20 cellular contexts compared by ENCODE assay signal in genomic region chr19:13717194-13717643, GRCh38. TPM values are rescaled to one million over a fixed set of nuclear protein-coding genes. Genes with fewer than 3 reads are reported as not detected.
DNase-seq lines count a peak whose midpoint lies in the region; ATAC-seq, FAIRE-seq and TF ChIP-seq lines count a peak whose summit lies in the region.
"Had no signal": no experiment of that assay in that cellular context is flagged by ENCODE, and none has a peak within 500 bp of the region (broad histone marks: within the 10 kb centered on the region; RNA-seq: fewer than 3 reads in every experiment).

No MANE protein-coding gene starts in this region.

- H3K79me2 ChIP-seq in K562 (ENCODE audit: control insufficient read depth, insufficient read depth, low read length), result no peaks in the 10 kb centered on the region

- POLR2A ChIA-PET in K562 (lab: Yijun Ruan, JAX), result interaction anchor here (0.7 to 1.5 kb wide), 4 partner anchors 15 to 136 kb away, joined by 3 to 9 read pairs (median 3); a partner anchor contains a TSS
- POLR2A ChIA-PET in CD4-positive, alpha-beta memory T cell (lab: Charles Lee; ENCODE audit: partially characterized antibody), result no interaction called here

- no peak overlapping the region for H3K27ac ChIP-seq in K562 (ENCODE audit: extremely low read depth, low read depth, low read length)
- H3K27ac ChIP-seq in CD4-positive, alpha-beta memory T cell (ENCODE audit: low read depth, low read length), result no peak overlapping the region

- in situ Hi-C loops in K562 (cut with MboI), result no loop called here

- H3K9ac ChIP-seq in K562 (ENCODE audit: insufficient read depth in 1 of 2, low read depth in 2 of 2, low read length in 2 of 2), result no peak overlapping the region

- TF ChIP-seq RAD21 in K562 (CRISPR knock-in tag; conservative IDR thresholded peaks at IDR 0.05 in 1 of 2, IDR thresholded peaks at IDR 0.05 in 1 of 2), result peak in 1 of 2 experiments; percentile 38; a peak in 2 of 4 replicates

- peaks cover 11 to 19% of the 10 kb centered on the region in 2 donors for H3K27me3 Mint-ChIP-seq in CD4-positive, alpha-beta memory T cell

- H3K9me3 ChIP-seq in K562 (replicated peaks; ENCODE audit: control insufficient read depth, insufficient read depth, low read depth, low read length), result no peaks in the 10 kb centered on the region
- no peaks in the 10 kb centered on the region for H3K9me3 ChIP-seq in CD4-positive, alpha-beta memory T cell (ENCODE audit: control insufficient read depth in 1 of 2, low read length in 2 of 2)

- no peak overlapping the region for H3K27ac Mint-ChIP-seq in CD4-positive, alpha-beta memory T cell
- H3K27ac Mint-ChIP-seq: CD8-positive, alpha-beta memory T cell; naive B cell had no signal

- H3K36me3 ChIP-seq in K562 (ENCODE audit: control insufficient read depth, insufficient read depth, low read length), result no peaks in the 10 kb centered on the region
- no peaks in the 10 kb centered on the region for H3K36me3 ChIP-seq in CD4-positive, alpha-beta memory T cell (ENCODE audit: insufficient read depth, low read length)

- H3K36me3 Mint-ChIP-seq in CD4-positive, alpha-beta memory T cell, result peaks cover 0 to 7% of the 10 kb centered on the region in 2 donors

- no peak overlapping the region for H2AFZ ChIP-seq in K562 (ENCODE audit: low read depth, low read length)

- peaks cover 9 to 22% of the 10 kb centered on the region in 2 experiments; a peak in 3 of 5 replicates for H3K27me3 ChIP-seq in K562 (ENCODE audit: control insufficient read depth in 2 of 2, insufficient read depth in 2 of 2, low read length in 2 of 2)
- no peaks in the 10 kb centered on the region for H3K27me3 ChIP-seq in CD4-positive, alpha-beta memory T cell (ENCODE audit: insufficient read depth, low read length)

- H3K4me3 Mint-ChIP-seq in CD4-positive, alpha-beta memory T cell, result no peak overlapping the region
- H3K4me3 Mint-ChIP-seq: CD8-positive, alpha-beta memory T cell; central memory CD8-positive, alpha-beta T cell had no signal

- peak; percentile 81 for TF ChIP-seq EP300 in K562 (IDR thresholded peaks at IDR 0.05; ENCODE audit: low read length)

- peak; percentile 22 to 27 (median 23); a peak in 2 of 6 replicates for TF ChIP-seq CTCF in K562 (IDR thresholded peaks at IDR 0.05 in 2 of 3, conservative IDR thresholded peaks at IDR 0.05 in 1 of 3; ENCODE audit: insufficient read depth in 2 of 3, low read depth in 1 of 3, low read length in 3 of 3)

- peaks cover 0 to 15% (median 8%) of the 10 kb centered on the region in 8 donors for H3K9me3 Mint-ChIP-seq in CD4-positive, alpha-beta memory T cell
- H3K9me3 Mint-ChIP-seq: central memory CD8-positive, alpha-beta T cell had no signal

- peak; percentile 98 for ATAC-seq in K562

- no peaks in the 10 kb centered on the region for H3K9me1 ChIP-seq in K562 (ENCODE audit: control insufficient read depth, insufficient read depth, low read length)

- no peaks in the 10 kb centered on the region for H3K4me1 Mint-ChIP-seq in CD4-positive, alpha-beta memory T cell
- H3K4me1 Mint-ChIP-seq: CD8-positive, alpha-beta memory T cell; central memory CD8-positive, alpha-beta T cell had no signal

- no peak overlapping the region for H3K4me3 ChIP-seq in K562
- H3K4me3 ChIP-seq in CD4-positive, alpha-beta memory T cell (ENCODE audit: low read length in 2 of 2), result no peak overlapping the region

- BruUV-seq in K562 (replicated peaks; lab: Mats Ljungman, UMichigan), result no TSS peak

- 2% methylated on average over 8 of the region's 8 CpGs for WGBS in K562 (ENCODE audit: insufficient coverage, low coverage, missing lambda C conversion rate)

- peak; percentile 88 for FAIRE-seq in K562 (lab: Jason Lieb, UNC)
- FAIRE-seq: H1, islet of Langerhans, urothelium cell line had no signal

- DNase-seq in CMK (ENCODE audit: low read depth) (peak; percentile 65), HUDEP-2 (lab: John Stamatoyannopoulos, UW; ENCODE audit: unreplicated experiment in 76 of 76) (peak in 72 of 76 experiments; percentile 25 to 91 (median 72)), OCI-M1 (lab: John Stamatoyannopoulos, UW) (peak; percentile 100), K562 (ENCODE audit: extremely low read depth in 1 of 4, low spot score in 3 of 4) (peak; percentile 68 to 87 (median 79)), C1 segment of cervical spinal cord (lab: John Stamatoyannopoulos, UW) (no peak), activated T-cell treated with anti-CD3 and anti-CD28 coated beads for 4 hours (no peak)
- no peak for DNase-seq in effector CD4-positive, alpha-beta T cell
- DNase-seq in CD4-positive, alpha-beta memory T cell, result no peak
- DNase-seq: activated CD4-positive, alpha-beta T cell treated with anti-CD3 and anti-CD28 coated beads for 4 hours; activated effector memory CD4-positive, alpha-beta T cell treated with anti-CD3 and anti-CD28 coated beads, Interleukin-2, amount 50 U/mL, for 16 hours; amygdala; CD8-positive, alpha-beta memory T cell; naive B cell; NCI-H1048; SIG-M5; stimulated activated CD4-positive, alpha-beta T cell treated with anti-CD3 and anti-CD28 coated beads, Interleukin-2, amount 100 ng/mL, for 48 hours had no signal

- TF ChIP-seq POLR2A in K562 (conservative IDR thresholded peaks at IDR 0.05), result no peak

- no peaks in the 10 kb centered on the region for H4K20me1 ChIP-seq in K562 (replicated peaks; ENCODE audit: control insufficient read depth, insufficient read depth, low read length)

- intact Hi-C loops in K562 (cut with micrococcal nuclease), result no loop called here
- intact Hi-C loops in CD4-positive, alpha-beta memory T cell (cut with micrococcal nuclease), result no loop called here

- 0 out of 2 replicates have a peak overlapping the region, but pooled peaks have one; percentile 5 for H3K4me2 ChIP-seq in K562 (ENCODE audit: insufficient read depth, low read length)

- CTCF ChIA-PET in K562 (lab: Yijun Ruan, JAX; ENCODE audit: low intra/inter-chr PET ratio), result interaction anchor here (0.6 to 3.8 kb wide), 3 partner anchors 119 to 1012 kb away, joined by 3 to 15 read pairs (median 4); no protein-coding TSS in a partner anchor
- CTCF ChIA-PET in CD4-positive, alpha-beta memory T cell (lab: Charles Lee; ENCODE audit: partially characterized antibody), result no interaction called here

- peaks cover 7 to 9% of the 10 kb centered on the region in 2 experiments; a peak in 3 of 5 replicates for H3K4me1 ChIP-seq in K562 (replicated peaks in 1 of 2; ENCODE audit: control insufficient read depth in 2 of 2, insufficient read depth in 2 of 2, low read length in 2 of 2)
- H3K4me1 ChIP-seq in CD4-positive, alpha-beta memory T cell (ENCODE audit: insufficient read depth, low read length), result no peaks in the 10 kb centered on the region

TF ChIP-seq in K562, 482 proteins besides CTCF, POLR2A, EP300 and RAD21 (continues in another document):
- TF ChIP-seq BCL6 (CRISPR knock-in tag; IDR thresholded peaks at IDR 0.05) (no peak), ZNF146 (CRISPR knock-in tag; IDR thresholded peaks at IDR 0.05; ENCODE audit: unreplicated experiment) (no peak), CBFA2T2 (conservative IDR thresholded peaks at IDR 0.05) (peak; percentile 91), PCBP1 (IDR thresholded peaks at IDR 0.05; ENCODE audit: low read depth, low read length, poor library complexity, severe bottlenecking) (no peak), CXXC5 (CRISPR knock-in tag; IDR thresholded peaks at IDR 0.05) (peak; percentile 76), ZNF384 (IDR thresholded peaks at IDR 0.05; ENCODE audit: low read depth, low read length) (peak; percentile 77)

RNA-seq across cellular contexts. Expression of gene MRI1, which starts 47.1 kb away (rescaled TPM):
- total RNA-seq in K562 (2011; cell fraction: chromatin; rRNA removed; ENCODE audit: low replicate concordance), result 17.4 and 51.8 TPM in 2 replicates
- 53.4 and 56.5 TPM in 2 replicates for total RNA-seq in K562 (2011; cell fraction: nucleolus; rRNA removed)
- 27.6 and 32.3 TPM in 2 replicates for total RNA-seq in K562 (2011; cell fraction: nucleoplasm; rRNA removed)
- total RNA-seq in K562 (2014; rRNA removed), result 57.4 and 68.7 TPM in 2 replicates
- 13.3 and 15.8 TPM in 2 replicates for total RNA-seq in K562 (2014; rRNA removed; fragmentation: Illumina TruSeq; extraction: Trizol)
- total RNA-seq in K562 (2015; rRNA removed; fragmentation: Illumina TruSeq; extraction: Trizol), result 30.9 and 31.6 TPM in 2 replicates
- total RNA-seq in K562 (2021), result 45.8 and 47.3 TPM in 2 replicates
- polyA plus RNA-seq in K562 (2011; rRNA removed), result 19.3 and 27.7 TPM in 2 replicates
- polyA plus RNA-seq in K562 (2011; cell fraction: cytosol; rRNA removed), result 29.0 and 63.4 TPM in 2 replicates
- 98.1 and 179 TPM in 2 replicates for polyA plus RNA-seq in K562 (2011; cell fraction: nucleus; rRNA removed)
- 24.2 and 27.5 TPM in 2 replicates for polyA plus RNA-seq in K562 (2012)
- polyA plus RNA-seq in K562 (2014; fragmentation: Illumina TruSeq; extraction: Trizol), result 28.2 and 30.0 TPM in 2 replicates
- 1 to 10 TPM; 5.5 to 6.5 TPM for polyA plus RNA-seq in K562 (2014; fragmentation: Nextera tagmentation; extraction: Ambion mirVana)
- 34.7 and 43.0 TPM in 2 replicates for polyA plus RNA-seq in K562 (2014; rRNA removed)
- polyA minus RNA-seq in K562 (2011; rRNA and poly(A)+ RNA removed), result 10.9 and 14.8 TPM in 2 replicates
- 27.6 and 28.3 TPM in 2 replicates for polyA minus RNA-seq in K562 (2011; cell fraction: cytosol; rRNA and poly(A)+ RNA removed)
- polyA minus RNA-seq in K562 (2011; cell fraction: nucleus; rRNA and poly(A)+ RNA removed), result 23.2 and 23.7 TPM in 2 replicates
- 10 to 100 TPM; 46.4 to 52.3 TPM for total RNA-seq in CD4-positive, alpha-beta memory T cell
- 10 to 100 TPM in 1 of 2 donors, 1 to 10 TPM in 1; 3.5 to 18.4 TPM for polyA plus RNA-seq in CD4-positive, alpha-beta memory T cell

RNA-seq across cellular contexts. Expression of gene C19orf53, which starts 57.0 kb away (rescaled TPM):
- total RNA-seq in K562 (2011; cell fraction: chromatin; rRNA removed; ENCODE audit: low replicate concordance), result 16.1 and 36.9 TPM in 2 replicates
- 41.2 and 47.9 TPM in 2 replicates for total RNA-seq in K562 (2011; cell fraction: nucleolus; rRNA removed)
- 32.6 and 42.2 TPM in 2 replicates for total RNA-seq in K562 (2011; cell fraction: nucleoplasm; rRNA removed)
- 164 and 284 TPM in 2 replicates for total RNA-seq in K562 (2014; rRNA removed)
- total RNA-seq in K562 (2014; rRNA removed; fragmentation: Illumina TruSeq; extraction: Trizol), result 63.0 and 98.5 TPM in 2 replicates
- 115 and 130 TPM in 2 replicates for total RNA-seq in K562 (2015; rRNA removed; fragmentation: Illumina TruSeq; extraction: Trizol)
- 95.9 and 109 TPM in 2 replicates for total RNA-seq in K562 (2021)
- polyA plus RNA-seq in K562 (2011; rRNA removed), result 151 and 169 TPM in 2 replicates
- 153 and 227 TPM in 2 replicates for polyA plus RNA-seq in K562 (2011; cell fraction: cytosol; rRNA removed)
- 87.2 and 100 TPM in 2 replicates for polyA plus RNA-seq in K562 (2011; cell fraction: nucleus; rRNA removed)
- 146 and 190 TPM in 2 replicates for polyA plus RNA-seq in K562 (2012)
- polyA plus RNA-seq in K562 (2014; fragmentation: Illumina TruSeq; extraction: Trizol), result 205 and 214 TPM in 2 replicates
- 100 to 1,000 TPM; 416 to 441 TPM for polyA plus RNA-seq in K562 (2014; fragmentation: Nextera tagmentation; extraction: Ambion mirVana)
- 197 and 206 TPM in 2 replicates for polyA plus RNA-seq in K562 (2014; rRNA removed)
- 24.1 and 41.5 TPM in 2 replicates for polyA minus RNA-seq in K562 (2011; rRNA and poly(A)+ RNA removed)
- 58.9 and 66.1 TPM in 2 replicates for polyA minus RNA-seq in K562 (2011; cell fraction: cytosol; rRNA and poly(A)+ RNA removed)
- 14.9 and 21.1 TPM in 2 replicates for polyA minus RNA-seq in K562 (2011; cell fraction: nucleus; rRNA and poly(A)+ RNA removed)
- 10 to 100 TPM; 84.3 to 85.0 TPM for total RNA-seq in CD4-positive, alpha-beta memory T cell
- 100 to 1,000 TPM; 207 to 257 TPM for polyA plus RNA-seq in CD4-positive, alpha-beta memory T cell

Comparison
In these comparisons a context has a peak if more than half of its experiments do, and no peak if none do; other contexts are left out.
1. DNase-seq: peak in CMK (single experiment), HUDEP-2 (72 of 76), OCI-M1 (single experiment) and K562 (4 of 4); none in effector CD4-positive, alpha-beta T cell (single experiment), C1 segment of cervical spinal cord (0 of 14), CD4-positive, alpha-beta memory T cell (0 of 5) and activated T-cell treated with anti-CD3 and anti-CD28 coated beads for 4 hours (single experiment).